ENCODE assay signal across 8 cellular contexts in genomic region chr12:46269429-46270241, GRCh38. TPM values are rescaled to one million over a fixed set of nuclear protein-coding genes. Genes with fewer than 3 reads are reported as not detected.
DNase-seq lines count a peak whose midpoint lies in the region; ATAC-seq, FAIRE-seq and TF ChIP-seq lines count a peak whose summit lies in the region.

No MANE protein-coding gene starts in this region.

- peaks cover 25% of the 10 kb centered on the region for H3K23me2 ChIP-seq in H9 (ENCODE audit: insufficient read length, low read depth, low read length, poor library complexity, severe bottlenecking)

- H3K56ac ChIP-seq in H9 (ENCODE audit: insufficient read length, low read depth, low read length), result no peak overlapping the region

- no peaks in the 10 kb centered on the region for H3K79me1 ChIP-seq in H9 (ENCODE audit: insufficient read depth, low read depth, low read length, poor library complexity, severe bottlenecking)

- peak overlapping the region; percentile 77 for H4K5ac ChIP-seq in H9 (ENCODE audit: insufficient read length, low read depth, low read length)

- H3K4me3 ChIP-seq in GM08714 (ENCODE audit: low read length) (peak overlapping the region; percentile 85), fibroblast of lung (replicated peaks in 1 of 4; ENCODE audit: control extremely low read depth in 1 of 4, insufficient read depth in 1 of 4, low read depth in 3 of 4, low read length in 4 of 4) (peak overlapping the region; percentile 65 to 90 (median 84)), pancreas (peak overlapping the region; percentile 52 to 85 (median 65)), upper lobe of right lung (peak overlapping the region; percentile 67)

- H3K4me3 Mint-ChIP-seq in H9, result no peak overlapping the region

- H4K8ac ChIP-seq in H9 (replicated peaks; ENCODE audit: insufficient read length, low read depth, low read length), result no peak overlapping the region

- H3K23ac ChIP-seq in H9 (ENCODE audit: insufficient read length, low read depth, low read length), result no peak overlapping the region

- H4K20me1 ChIP-seq in H9 (ENCODE audit: control insufficient read depth, insufficient read depth, insufficient read length) (no peaks in the 10 kb centered on the region), fibroblast of lung (ENCODE audit: control insufficient read depth, extremely low read depth, insufficient read depth, low read length) (no peaks in the 10 kb centered on the region)

- FAIRE-seq in pancreas (lab: Jason Lieb, UNC), result no peak

- H2BK15ac ChIP-seq in H9 (ENCODE audit: low read depth, low read length), result no peak overlapping the region

- TF ChIP-seq CTCF in H9 (conservative IDR thresholded peaks at IDR 0.05) (no peak), fibroblast of lung (conservative IDR thresholded peaks at IDR 0.05 in 1 of 2, IDR thresholded peaks at IDR 0.05 in 1 of 2; ENCODE audit: low read depth in 1 of 2, low read length in 2 of 2) (no peak), pancreas (IDR thresholded peaks at IDR 0.05) (no peak), upper lobe of right lung (IDR thresholded peaks at IDR 0.05) (no peak)

- H3K9ac ChIP-seq in H9 (ENCODE audit: extremely low read depth, insufficient read length, low read length) (peak overlapping the region; percentile 98), fibroblast of lung (ENCODE audit: insufficient read depth, low read length) (no peak overlapping the region)

- H3K4me1 ChIP-seq in H9 (ENCODE audit: insufficient read depth, low read length) (peaks cover 3% of the 10 kb centered on the region; the same call in 1 of the 2 replicates), fibroblast of lung (ENCODE audit: control insufficient read depth, extremely low read depth, insufficient read depth, low read length) (peaks cover 4% of the 10 kb centered on the region), pancreas (peaks cover 0 to 8% (median 0%) of the 10 kb centered on the region in 3 donors), upper lobe of right lung (peaks cover 16% of the 10 kb centered on the region)

- peak overlapping the region; percentile 59 for H4K91ac ChIP-seq in H9 (ENCODE audit: insufficient read length, low read depth, low read length)

- ATAC-seq in pancreas (peak; percentile 43 to 63 (median 57)), upper lobe of right lung (peak; percentile 75)

- H3K18ac ChIP-seq in H9 (ENCODE audit: insufficient read length, low read depth, low read length), result peak overlapping the region; percentile 99

- H2BK5ac ChIP-seq in H9 (ENCODE audit: insufficient read length, low read length), result peak overlapping the region; percentile 5

- peak overlapping the region; percentile 98 for H3K14ac ChIP-seq in H9 (ENCODE audit: insufficient read depth, low read length)

- no peaks in the 10 kb centered on the region for H3K27me3 Mint-ChIP-seq in H9 (ENCODE audit: low read depth)

- H3K9me3 ChIP-seq in H9 (ENCODE audit: control insufficient read depth, low read depth, low read length), result no peaks in the 10 kb centered on the region
- no peaks in the 10 kb centered on the region for H3K9me3 ChIP-seq in fibroblast of lung (ENCODE audit: control insufficient read depth, insufficient read depth, low read depth, low read length)
- H3K9me3 ChIP-seq in pancreas, result no peaks in the 10 kb centered on the region
- H3K9me3 ChIP-seq in upper lobe of right lung, result no peaks in the 10 kb centered on the region

- H3K27me3 ChIP-seq in H9 (ENCODE audit: insufficient read depth, low read length) (no peaks in the 10 kb centered on the region), fibroblast of lung (ENCODE audit: control insufficient read depth, insufficient read depth, low read length) (peaks cover 2% of the 10 kb centered on the region), pancreas (no peaks in the 10 kb centered on the region), upper lobe of right lung (peaks cover 17% of the 10 kb centered on the region)

- H3K4me1 Mint-ChIP-seq in H9, result peaks cover 21 to 23% of the 10 kb centered on the region in 2 experiments

- H3K4me2 ChIP-seq in H9 (ENCODE audit: insufficient read depth, insufficient read length, low read length), result peak overlapping the region; percentile 47
- H3K4me2 ChIP-seq in fibroblast of lung (ENCODE audit: extremely low read depth, insufficient read depth, low read length), result peak overlapping the region; percentile 85

- H3K79me2 ChIP-seq in H9 (ENCODE audit: insufficient read depth, low read length) (peaks cover 39% of the 10 kb centered on the region), fibroblast of lung (ENCODE audit: control insufficient read depth, insufficient read depth, low read length) (peaks cover 19% of the 10 kb centered on the region)

- no peak overlapping the region for H2BK20ac ChIP-seq in H9 (ENCODE audit: low read depth, low read length, poor library complexity, severe bottlenecking)

- intact Hi-C loops in pancreas (cut with DNase I) (no loop called here), upper lobe of right lung (cut with DNase I) (no loop called here)

- WGBS in H9 (ENCODE audit: extremely low coverage, insufficient read length, low lambda C conversion rate), result no CpG with 5 or more reads among the region's 42 CpGs
- 26 to 35% methylated on average over 24 to 42 of the region's 42 CpGs for WGBS in pancreas, 2 donors

- H3K36me3 Mint-ChIP-seq in H9 (ENCODE audit: insufficient read depth in 1 of 3, low read depth in 3 of 3), result peaks cover 2 to 10% (median 6%) of the 10 kb centered on the region in 3 experiments; a peak in 5 of 7 replicates

- no peak overlapping the region for H2AK5ac ChIP-seq in H9 (ENCODE audit: insufficient read length, low read length)

- peak overlapping the region; percentile 25 for H2BK120ac ChIP-seq in H9 (ENCODE audit: low read depth, low read length, poor library complexity, severe bottlenecking)

- no peak overlapping the region for H3K27ac ChIP-seq in H9 (ENCODE audit: insufficient read length, low read depth, low read length)
- H3K27ac ChIP-seq in fibroblast of lung (ENCODE audit: insufficient read depth, low read length), result no peak overlapping the region
- peak overlapping the region; percentile 80 to 86 (median 85) for H3K27ac ChIP-seq in pancreas
- H3K27ac ChIP-seq in upper lobe of right lung, result peak overlapping the region; percentile 89

- H3K4ac ChIP-seq in H9 (ENCODE audit: low read depth, low read length), result peak overlapping the region; percentile 22

- no peaks in the 10 kb centered on the region for H3K9me3 Mint-ChIP-seq in H9

- H3K27ac Mint-ChIP-seq in H9, result peak overlapping the region in 2 of 3 experiments; percentile 90 to 97; a peak in 5 of 7 replicates

- H3K36me3 ChIP-seq in fibroblast of lung (ENCODE audit: control insufficient read depth, insufficient read depth, low read length) (no peaks in the 10 kb centered on the region), pancreas (no peaks in the 10 kb centered on the region), upper lobe of right lung (no peaks in the 10 kb centered on the region)

- DNase-seq in H9 (peak; percentile 64), NCI-H1930 (lab: John Stamatoyannopoulos, UW) (peak; percentile 77 to 86), fibroblast of lung (ENCODE audit: low read depth in 2 of 2) (no peak), pancreas (no peak), upper lobe of right lung (no peak), SIG-M5 (lab: John Stamatoyannopoulos, UW) (no peak)
- DNase-seq in activated CD8-positive, alpha-beta memory T cell treated with anti-CD3 and anti-CD28 coated beads, Interleukin-2, amount 50 U/mL, for 4 hours, result peak; percentile 74

- H2BK12ac ChIP-seq in H9 (ENCODE audit: insufficient read length, low read depth, low read length), result no peak overlapping the region

- H2AFZ ChIP-seq in H9 (ENCODE audit: low read length), result no peak overlapping the region
- H2AFZ ChIP-seq in fibroblast of lung (ENCODE audit: low read length), result peak overlapping the region; percentile 66

- H3T11ph ChIP-seq in H9 (ENCODE audit: low read length), result no peak overlapping the region

RNA-seq across cellular contexts. Expression of gene SLC38A1, which starts 0.8 kb away (rescaled TPM):
- total RNA-seq in H9 (2021) (206 and 216 TPM in 2 replicates), fibroblast of lung (59.3 and 88.8 TPM in 2 replicates), pancreas (10 to 100 TPM; 19.8 to 78.8 (median 28.6) TPM), upper lobe of right lung (58.5 TPM)
- polyA plus RNA-seq in fibroblast of lung (24.3 and 38.0 TPM in 2 replicates), pancreas (1 to 10 TPM; 5.7 to 6.7 TPM)
- 15.2 and 21.8 TPM in 2 replicates for polyA plus RNA-seq in fibroblast of lung (2012)
- 15.3 and 39.0 TPM in 2 replicates for polyA minus RNA-seq in fibroblast of lung (ENCODE audit: low replicate concordance)

Comparison
In these comparisons a context has a peak if more than half of its experiments do, and no peak if none do; other contexts are left out.
1. DNase-seq: peak in H9 (single experiment), NCI-H1930 (2 of 2) and activated CD8-positive, alpha-beta memory T cell treated with anti-CD3 and anti-CD28 coated beads, Interleukin-2, amount 50 U/mL, for 4 hours (single experiment); none in fibroblast of lung (0 of 2), pancreas (0 of 6), upper lobe of right lung (single experiment) and SIG-M5 (single experiment).
2. H3K27ac ChIP-seq: peak in pancreas (4 of 4) and upper lobe of right lung (single experiment); none in H9 (single experiment) and fibroblast of lung (single experiment).
3. Peak in every context shown above with its lines, with median percentiles within 50 percentile points of each other: H3K4me3 ChIP-seq.